ENCODE assay signal across 18 cellular contexts in the genomic region with DNA sequence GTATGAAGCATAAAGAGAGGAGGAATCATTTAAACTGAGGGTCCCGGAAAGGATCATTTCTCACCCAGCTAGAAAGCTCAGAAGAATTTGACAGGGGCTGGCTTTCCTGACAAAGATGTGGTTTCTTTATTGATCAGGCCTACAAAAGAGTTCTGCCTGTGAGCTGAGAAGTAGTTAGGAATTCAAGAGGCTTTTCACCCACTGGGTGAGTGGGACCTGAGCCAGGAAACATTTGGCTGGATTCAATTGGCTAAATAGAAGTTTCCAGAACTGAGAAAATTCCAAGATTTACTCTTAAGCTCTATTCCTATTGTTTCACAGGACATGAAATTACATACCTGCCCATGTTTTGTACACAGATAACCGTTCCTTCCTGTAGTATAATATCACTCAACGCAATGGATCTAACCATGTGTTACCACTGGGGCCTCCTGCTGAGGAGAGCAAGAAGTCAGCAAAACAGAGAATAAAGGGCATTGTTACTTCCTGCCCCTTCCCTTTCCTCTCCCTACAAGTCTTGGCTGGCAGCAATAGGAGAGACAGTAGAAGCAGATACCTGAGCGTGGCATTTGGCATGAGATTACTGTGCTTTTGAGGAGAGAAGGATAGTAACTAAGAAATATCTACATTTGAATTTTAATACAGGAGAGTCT. TPM values are rescaled to one million over a fixed set of nuclear protein-coding genes. Genes with fewer than 3 reads are reported as not detected.
DNase-seq lines count a peak whose midpoint lies in the region; ATAC-seq, FAIRE-seq and TF ChIP-seq lines count a peak whose summit lies in the region.
"Had no signal": no experiment of that assay in that cellular context is flagged by ENCODE, and none has a peak within 500 bp of the region (broad histone marks: within the 10 kb centered on the region; RNA-seq: fewer than 3 reads in every experiment).

No MANE protein-coding gene starts in this region.

- no peak overlapping the region for H3K9ac ChIP-seq in fibroblast of lung (ENCODE audit: insufficient read depth, low read length)
- no peak overlapping the region for H3K9ac ChIP-seq in neural progenitor cell

- no peak overlapping the region for H3K4me3 ChIP-seq in fibroblast of lung (replicated peaks in 1 of 4; ENCODE audit: control extremely low read depth in 1 of 4, insufficient read depth in 1 of 4, low read depth in 3 of 4, low read length in 4 of 4)
- H3K4me3 ChIP-seq in neural progenitor cell = no peak overlapping the region
- no peak overlapping the region for H3K4me3 ChIP-seq in gastrocnemius medialis

- peaks cover 10% of the 10 kb centered on the region for H3F3A ChIP-seq in neural progenitor cell (ENCODE audit: low read depth)

- H3K4me3 Mint-ChIP-seq in WTC11 (no peak overlapping the region), neural progenitor cell (no peak overlapping the region)
- H3K4me3 Mint-ChIP-seq in activated CD4-positive, alpha-beta T cell treated with anti-CD3 and anti-CD28 coated beads for 36 hours = no peak overlapping the region
- H3K4me3 Mint-ChIP-seq: memory B cell; stimulated activated naive CD8-positive, alpha-beta T cell treated with anti-CD3 and anti-CD28 coated beads, Interleukin-15, Interleukin-2, amounts not matched to agents 100 ng/mL and 50 ng/mL, for 24 hours had no signal

- H3K79me2 ChIP-seq in fibroblast of lung (ENCODE audit: control insufficient read depth, insufficient read depth, low read length) = no peaks in the 10 kb centered on the region
- H3K79me2 ChIP-seq in neural progenitor cell (ENCODE audit: low read depth) = no peaks in the 10 kb centered on the region

- no peak for TF ChIP-seq POLR2A in H54 (IDR thresholded peaks at IDR 0.05; ENCODE audit: low read depth, low read length)
- no peak for TF ChIP-seq POLR2A in gastrocnemius medialis (IDR thresholded peaks at IDR 0.05)

- H2AFZ ChIP-seq in fibroblast of lung (ENCODE audit: low read length) (peak overlapping the region; percentile 12), neural progenitor cell (replicated peaks) (no peak overlapping the region)

- peak; percentile 45 for ATAC-seq in WTC11
- no peak for ATAC-seq in GM19035 (IDR thresholded peaks at IDR 0.05; ENCODE audit: unreplicated experiment)
- ATAC-seq in activated CD4-positive, alpha-beta T cell treated with anti-CD3 and anti-CD28 coated beads for 36 hours = no peak
- no peak for ATAC-seq in gastrocnemius medialis
- ATAC-seq: activated naive CD4-positive, alpha-beta T cell treated with anti-CD3 and anti-CD28 coated beads, Interleukin-2, amount 50 U/mL, for 72 hours had no signal

- no peak overlapping the region for H3K4me2 ChIP-seq in fibroblast of lung (ENCODE audit: extremely low read depth, insufficient read depth, low read length)
- no peak overlapping the region for H3K4me2 ChIP-seq in neural progenitor cell

- CTCF ChIA-PET in WTC11 (lab: Charles Lee) = no interaction called here
- CTCF ChIA-PET in activated CD4-positive, alpha-beta T cell treated with anti-CD3 and anti-CD28 coated beads for 36 hours (lab: Charles Lee) = interaction anchor here (0.9 to 1.2 kb wide), 2 partner anchors 10 to 21 kb away, joined by 3 to 4 read pairs; no protein-coding TSS in a partner anchor

- H3K9me3 Mint-ChIP-seq in WTC11 (peaks cover 10% of the 10 kb centered on the region), neural progenitor cell (peaks cover 1% of the 10 kb centered on the region)
- no peaks in the 10 kb centered on the region for H3K9me3 Mint-ChIP-seq in activated CD4-positive, alpha-beta T cell treated with anti-CD3 and anti-CD28 coated beads for 36 hours (ENCODE audit: low read depth)

- FAIRE-seq in H54 (lab: Jason Lieb, UNC) = peak; percentile 33
- FAIRE-seq: GM18507, small intestine had no signal

- H3K27ac ChIP-seq in fibroblast of lung (ENCODE audit: insufficient read depth, low read length) (no peak overlapping the region), neural progenitor cell (peak overlapping the region; percentile 38), gastrocnemius medialis (no peak overlapping the region)

- H3K4me1 Mint-ChIP-seq in WTC11 (peaks cover 49% of the 10 kb centered on the region), neural progenitor cell (peaks cover 14% of the 10 kb centered on the region)
- H3K4me1 Mint-ChIP-seq in activated CD4-positive, alpha-beta T cell treated with anti-CD3 and anti-CD28 coated beads for 36 hours = peaks cover 8% of the 10 kb centered on the region

- H3K9me3 ChIP-seq in fibroblast of lung (ENCODE audit: control insufficient read depth, insufficient read depth, low read depth, low read length) = no peaks in the 10 kb centered on the region
- H3K9me3 ChIP-seq in neural progenitor cell (ENCODE audit: low read depth) = no peaks in the 10 kb centered on the region
- H3K9me3 ChIP-seq in gastrocnemius medialis = no peaks in the 10 kb centered on the region

- intact Hi-C loops in activated CD4-positive, alpha-beta T cell treated with anti-CD3 and anti-CD28 coated beads for 36 hours (cut with DNase I, micrococcal nuclease) = no loop called here
- intact Hi-C loops in gastrocnemius medialis (cut with DNase I; ENCODE audit: low total_unique reads) = no loop called here

- H3K4me1 ChIP-seq in fibroblast of lung (ENCODE audit: control insufficient read depth, extremely low read depth, insufficient read depth, low read length) (no peaks in the 10 kb centered on the region), neural progenitor cell (peaks cover 12% of the 10 kb centered on the region), gastrocnemius medialis (no peaks in the 10 kb centered on the region)

- H3K27me3 ChIP-seq in fibroblast of lung (ENCODE audit: control insufficient read depth, insufficient read depth, low read length) = no peaks in the 10 kb centered on the region
- no peaks in the 10 kb centered on the region for H3K27me3 ChIP-seq in neural progenitor cell
- no peaks in the 10 kb centered on the region for H3K27me3 ChIP-seq in gastrocnemius medialis

- H3K27me3 Mint-ChIP-seq in WTC11 (ENCODE audit: low read depth) (no peaks in the 10 kb centered on the region; the same call in 1 of the 2 replicates), neural progenitor cell (ENCODE audit: insufficient read depth, low read depth) (no peaks in the 10 kb centered on the region)
- no peaks in the 10 kb centered on the region for H3K27me3 Mint-ChIP-seq in activated CD4-positive, alpha-beta T cell treated with anti-CD3 and anti-CD28 coated beads for 36 hours
- H3K27me3 Mint-ChIP-seq: stimulated activated naive CD8-positive, alpha-beta T cell treated with anti-CD3 and anti-CD28 coated beads, Interleukin-15, Interleukin-2, amounts not matched to agents 100 ng/mL and 50 ng/mL, for 24 hours had no signal

- H3K36me3 Mint-ChIP-seq in WTC11 (peaks cover 10% of the 10 kb centered on the region), neural progenitor cell (no peaks in the 10 kb centered on the region)
- no peaks in the 10 kb centered on the region for H3K36me3 Mint-ChIP-seq in activated CD4-positive, alpha-beta T cell treated with anti-CD3 and anti-CD28 coated beads for 36 hours (ENCODE audit: low read depth)
- H3K36me3 Mint-ChIP-seq: memory B cell had no signal

- POLR2A ChIA-PET in WTC11 (lab: Charles Lee) = no interaction called here
- POLR2A ChIA-PET in activated CD4-positive, alpha-beta T cell treated with anti-CD3 and anti-CD28 coated beads for 36 hours (lab: Charles Lee) = no interaction called here

- DNase-seq in H54 (ENCODE audit: insufficient read length, low spot score) (no peak), WTC11 (ENCODE audit: low spot score) (no peak), fibroblast of lung (ENCODE audit: low read depth in 2 of 2) (peak; percentile 30 to 43), neural progenitor cell (ENCODE audit: low spot score) (peak; percentile 9), NCI-H82 treated with DMSO at 0.1 percent for 48 hours (lab: John Stamatoyannopoulos, UW; ENCODE audit: unreplicated experiment) (no peak), gastrocnemius medialis (no peak)
- DNase-seq in activated CD4-positive, alpha-beta T cell treated with anti-CD3 and anti-CD28 coated beads for 36 hours = no peak
- DNase-seq: activated T-cell treated with anti-CD3 and anti-CD28 coated beads for 4 hours, Calu3, NCI-H1417, NCI-H526, RPMI8226, small intestine had no signal

- H3K36me3 ChIP-seq in fibroblast of lung (ENCODE audit: control insufficient read depth, insufficient read depth, low read length) (no peaks in the 10 kb centered on the region), neural progenitor cell (no peaks in the 10 kb centered on the region), gastrocnemius medialis (no peaks in the 10 kb centered on the region)

- no peaks in the 10 kb centered on the region for H4K20me1 ChIP-seq in fibroblast of lung (ENCODE audit: control insufficient read depth, extremely low read depth, insufficient read depth, low read length)
- H4K20me1 ChIP-seq in neural progenitor cell (ENCODE audit: low read depth) = no peaks in the 10 kb centered on the region

- H3K27ac Mint-ChIP-seq in WTC11 (0 out of 2 replicates have a peak overlapping the region, but pooled peaks have one; percentile 39), neural progenitor cell (no peak overlapping the region)
- no peak overlapping the region for H3K27ac Mint-ChIP-seq in activated CD4-positive, alpha-beta T cell treated with anti-CD3 and anti-CD28 coated beads for 36 hours
- H3K27ac Mint-ChIP-seq: activated naive CD4-positive, alpha-beta T cell treated with anti-CD3 and anti-CD28 coated beads, Interleukin-2, amount 50 U/mL, for 72 hours; memory B cell; stimulated activated naive CD8-positive, alpha-beta T cell treated with anti-CD3 and anti-CD28 coated beads, Interleukin-15, Interleukin-2, amounts not matched to agents 100 ng/mL and 50 ng/mL, for 24 hours had no signal

- TF ChIP-seq CTCF in WTC11 (IDR thresholded peaks at IDR 0.05) (no peak), fibroblast of lung (conservative IDR thresholded peaks at IDR 0.05 in 1 of 2, IDR thresholded peaks at IDR 0.05 in 1 of 2; ENCODE audit: low read depth in 1 of 2, low read length in 2 of 2) (no peak), neural progenitor cell (IDR thresholded peaks at IDR 0.05) (no peak), gastrocnemius medialis (IDR thresholded peaks at IDR 0.05 in 4 of 5, conservative IDR thresholded peaks at IDR 0.05 in 1 of 5) (no peak)

- in situ Hi-C loops in gastrocnemius medialis (cut with MboI; ENCODE audit: low sequenced_read_pairs in 4 of 4) = no loop called here

TF ChIP-seq in WTC11, 78 proteins besides CTCF, POLR2A, EP300 and RAD21 (continues in another document):
- no peak for TF ChIP-seq JAZF1 (CRISPR knock-in tag; IDR thresholded peaks at IDR 0.05)

RNA-seq across cellular contexts. Expression of a gene that starts 53.9 kb away (rescaled TPM):
- total RNA-seq in WTC11 (2021) (22.1 to 30.4 TPM (median 29.7 TPM) in 3 replicates), fibroblast of lung (51.1 and 102 TPM in 2 replicates), neural progenitor cell (ENCODE audit: low replicate concordance) (4.0 and 6.0 TPM in 2 replicates), gastrocnemius medialis (1 to 10 TPM; 2.7 to 8.7 (median 6.8) TPM)
- polyA plus RNA-seq in fibroblast of lung = 175 and 286 TPM in 2 replicates
- 146 and 218 TPM in 2 replicates for polyA plus RNA-seq in fibroblast of lung (2012)
- 120 and 153 TPM in 2 replicates for polyA minus RNA-seq in fibroblast of lung (ENCODE audit: low replicate concordance)
- under 1 TPM; 0.05 to 0.30 TPM for total RNA-seq in activated CD4-positive, alpha-beta T cell treated with anti-CD3 and anti-CD28 coated beads for 36 hours

Comparison
In these comparisons a context has a peak if more than half of its experiments do, and no peak if none do; other contexts are left out.
1. DNase-seq: peak in fibroblast of lung (2 of 2) and neural progenitor cell (single experiment); none in H54 (single experiment), WTC11 (single experiment), activated CD4-positive, alpha-beta T cell treated with anti-CD3 and anti-CD28 coated beads for 36 hours (single experiment), NCI-H82 treated with DMSO at 0.1 percent for 48 hours (single experiment) and gastrocnemius medialis (0 of 2).